ENCODE assay signal across 20 cellular contexts in genomic region chr3:56086355-56086754, GRCh38.
DNase-seq lines count a peak whose midpoint lies in the region; ATAC-seq and TF ChIP-seq lines count a peak whose summit lies in the region.
"Had no signal": no experiment of that assay in that cellular context is flagged by ENCODE, and none has a peak within 500 bp of the region (broad histone marks: within the 10 kb centered on the region; RNA-seq: fewer than 3 reads in every experiment).

No MANE protein-coding gene starts in this region.

- POLR2A ChIA-PET in BJ (lab: Charles Lee), result no interaction called here

- H3K27me3 ChIP-seq in BJ (ENCODE audit: control insufficient read depth, insufficient read depth, low read length), result no peaks in the 10 kb centered on the region
- H3K27me3 ChIP-seq in mesenchymal stem cell (ENCODE audit: control insufficient read depth in 1 of 2, insufficient read depth in 1 of 2, low read length in 2 of 2), result no peaks in the 10 kb centered on the region
- H3K27me3 ChIP-seq: Peyer's patch had no signal

- H2AFZ ChIP-seq in mesenchymal stem cell (ENCODE audit: low read depth, low read length), result no peak overlapping the region

- no peaks in the 10 kb centered on the region for H3K36me3 ChIP-seq in BJ (ENCODE audit: control insufficient read depth, insufficient read depth, low read length)
- H3K36me3 ChIP-seq in mesenchymal stem cell (ENCODE audit: control insufficient read depth in 1 of 2, insufficient read depth in 2 of 2, low read depth in 1 of 2, low read length in 2 of 2), result no peaks in the 10 kb centered on the region
- H3K36me3 ChIP-seq: Peyer's patch had no signal

- H3K4me3 ChIP-seq in BJ (ENCODE audit: low read depth, low read length), result no peak overlapping the region
- no peak overlapping the region for H3K4me3 ChIP-seq in choroid plexus epithelial cell (ENCODE audit: low read depth, low read length)
- no peak overlapping the region for H3K4me3 ChIP-seq in mesenchymal stem cell (ENCODE audit: insufficient read depth in 1 of 2, low read depth in 1 of 2, low read length in 2 of 2)
- H3K4me3 ChIP-seq: mucosa of descending colon, Peyer's patch had no signal

- no peak overlapping the region for H2BK12ac ChIP-seq in mesenchymal stem cell (ENCODE audit: low read length in 2 of 2)

- CTCF ChIA-PET in BJ (lab: Yijun Ruan, JAX), result no interaction called here

- no CpG with 5 or more reads among the region's 1 CpG for WGBS in mesenchymal stem cell

- H3K27ac ChIP-seq in mesenchymal stem cell (ENCODE audit: low read length, poor library complexity, severe bottlenecking), result no peak overlapping the region
- H3K27ac ChIP-seq: Peyer's patch had no signal

- no peak overlapping the region for H3K4me2 ChIP-seq in mesenchymal stem cell (ENCODE audit: low read length, poor library complexity, severe bottlenecking)

- H3K9me3 ChIP-seq in mesenchymal stem cell (ENCODE audit: control insufficient read depth, low read length), result no peaks in the 10 kb centered on the region
- H3K9me3 ChIP-seq: mucosa of descending colon, Peyer's patch had no signal

- no peaks in the 10 kb centered on the region for H3K79me1 ChIP-seq in mesenchymal stem cell (replicated peaks; ENCODE audit: low read length, poor library complexity, severe bottlenecking)

- TF ChIP-seq CTCF in BJ (IDR thresholded peaks at IDR 0.05; ENCODE audit: insufficient read depth, low read depth, low read length) (no peak), choroid plexus epithelial cell (conservative IDR thresholded peaks at IDR 0.05; ENCODE audit: low read depth, low read length) (no peak)

- no peak overlapping the region for H4K91ac ChIP-seq in mesenchymal stem cell (ENCODE audit: low read length)

- no peak overlapping the region for H2BK5ac ChIP-seq in mesenchymal stem cell (ENCODE audit: low read depth, low read length, poor library complexity, severe bottlenecking)

- no peak overlapping the region for H2AK5ac ChIP-seq in mesenchymal stem cell (ENCODE audit: low read length, severe bottlenecking)

- no peak for ATAC-seq in GM18498 (IDR thresholded peaks at IDR 0.05; ENCODE audit: unreplicated experiment)
- ATAC-seq: activated CD8-positive, alpha-beta T cell treated with anti-CD3 and anti-CD28 coated beads for 36 hours; CD8-positive, alpha-beta T cell; left lobe of liver; mucosa of descending colon had no signal

- H3K23ac ChIP-seq in mesenchymal stem cell (ENCODE audit: low read length in 2 of 2), result no peak overlapping the region

- no peaks in the 10 kb centered on the region for H3K4me1 ChIP-seq in mesenchymal stem cell (ENCODE audit: control insufficient read depth, insufficient read depth, low read depth, low read length)
- H3K4me1 ChIP-seq: Peyer's patch had no signal

- no peak overlapping the region for H2BK15ac ChIP-seq in mesenchymal stem cell (ENCODE audit: low read depth, poor library complexity, severe bottlenecking)

- DNase-seq in BJ (ENCODE audit: low read depth) (peak; percentile 22), M059J (ENCODE audit: low read depth) (peak; percentile 12), choroid plexus epithelial cell (ENCODE audit: low read depth) (peak; percentile 65), mesenchymal stem cell (peak; percentile 38), middle frontal gyrus (ENCODE audit: extremely low spot score, low spot score) (no peak), NCI-H2227 treated with DMSO at 0.1 percent for 48 hours (lab: John Stamatoyannopoulos, UW) (no peak), NCI-H1417 (lab: John Stamatoyannopoulos, UW) (no peak)
- DNase-seq: activated CD8-positive, alpha-beta T cell treated with anti-CD3 and anti-CD28 coated beads for 36 hours; activated naive CD4-positive, alpha-beta T cell treated with anti-CD3 and anti-CD28 coated beads, Interleukin-2, amount 10 ng/mL, durations not matched to agents 7 days and 5 days; activated T-cell treated with anti-CD3 and anti-CD28 coated beads, Interleukin-2, amount 50 U/mL, for 1 hour; CD8-positive, alpha-beta T cell; DND-41; mucosa of descending colon; NCI-H1694 treated with DMSO at 0.1 percent for 48 hours; NCI-H446; NK-92 treated with Interleukin-12 subunit alpha and Interleukin-12 subunit beta, amount 100 ng/mL, for 24 hours; Peyer's patch; retina had no signal

- H3K4ac ChIP-seq in mesenchymal stem cell (ENCODE audit: low read depth in 1 of 2, low read length in 2 of 2), result no peak overlapping the region

- H3K9ac ChIP-seq in mesenchymal stem cell (ENCODE audit: low read length), result no peak overlapping the region

- no peak overlapping the region for H3K18ac ChIP-seq in mesenchymal stem cell (ENCODE audit: low read depth in 1 of 2, low read length in 2 of 2)

- no peak overlapping the region for H3K14ac ChIP-seq in mesenchymal stem cell (ENCODE audit: low read length in 2 of 2)

- no peak overlapping the region for H2BK120ac ChIP-seq in mesenchymal stem cell (ENCODE audit: low read depth, low read length)

- no peak overlapping the region for H4K8ac ChIP-seq in mesenchymal stem cell (ENCODE audit: low read length)

Comparison
In these comparisons a context has a peak if more than half of its experiments do, and no peak if none do; other contexts are left out.
1. DNase-seq: peak in BJ (single experiment), M059J (single experiment), choroid plexus epithelial cell (single experiment) and mesenchymal stem cell (single experiment); none in middle frontal gyrus (single experiment), NCI-H2227 treated with DMSO at 0.1 percent for 48 hours (single experiment) and NCI-H1417 (0 of 3).